ENCODE assay signal across 8 cellular contexts in the genomic region with DNA sequence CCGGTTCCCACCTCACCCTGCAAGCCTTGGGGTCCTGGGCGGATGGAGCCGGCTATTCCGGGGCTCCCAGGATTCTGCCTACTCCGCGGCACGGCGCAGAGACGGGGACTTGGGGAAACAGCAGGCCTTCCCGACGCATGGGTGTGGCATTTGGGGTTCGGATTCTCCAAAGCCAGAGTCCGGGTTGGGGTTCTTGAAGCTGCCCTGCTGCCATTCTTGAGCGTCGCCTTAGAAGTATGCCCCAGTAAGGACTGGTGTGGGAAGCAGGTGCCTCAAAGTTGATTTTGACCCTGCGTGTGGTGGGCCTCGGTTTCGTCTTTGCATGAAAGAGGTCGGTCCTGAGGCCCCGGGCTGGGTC. TPM values are rescaled to one million over a fixed set of nuclear protein-coding genes. Genes with fewer than 3 reads are reported as not detected.
DNase-seq lines count a peak whose midpoint lies in the region; ATAC-seq and TF ChIP-seq lines count a peak whose summit lies in the region.

No MANE protein-coding gene starts in this region.

- no peaks in the 10 kb centered on the region for H3K9me3 Mint-ChIP-seq in T-helper 2 cell treated with Interferon-gamma antibody and Interleukin-4, amounts not matched to agents 5 μg/mL and 100 μg/mL, for 36 hours
- no peaks in the 10 kb centered on the region for H3K9me3 Mint-ChIP-seq in activated naive CD4-positive, alpha-beta T cell treated with anti-CD3 and anti-CD28 coated beads, Interleukin-2, amount 50 U/mL, for 24 hours

- in situ Hi-C loops in G401 (cut with HindIII; ENCODE audit: low sequenced_read_pairs) = no loop called here

- H3K4me3 ChIP-seq in iPS-18a (ENCODE audit: low read length) = peak overlapping the region; percentile 82
- peak overlapping the region; percentile 84 to 92 (median 91) for H3K4me3 ChIP-seq in subcutaneous abdominal adipose tissue (ENCODE audit: low read depth in 1 of 5, low read length in 5 of 5)

- H3K4me3 Mint-ChIP-seq in T-helper 2 cell treated with Interferon-gamma antibody and Interleukin-4, amounts not matched to agents 5 μg/mL and 100 μg/mL, for 36 hours = peak overlapping the region; percentile 100
- peak overlapping the region; percentile 98 for H3K4me3 Mint-ChIP-seq in activated naive CD4-positive, alpha-beta T cell treated with anti-CD3 and anti-CD28 coated beads, Interleukin-2, amount 50 U/mL, for 24 hours

- H3K36me3 ChIP-seq in iPS-18a (ENCODE audit: control insufficient read depth, low read depth, low read length) (no peaks in the 10 kb centered on the region), subcutaneous abdominal adipose tissue (ENCODE audit: control insufficient read depth in 5 of 5, insufficient read depth in 5 of 5, low read length in 5 of 5) (peaks cover 0 to 17% (median 9%) of the 10 kb centered on the region in 5 donors)

- H3K27ac ChIP-seq in iPS-18a (ENCODE audit: low read length) (no peak overlapping the region), subcutaneous abdominal adipose tissue (ENCODE audit: low read depth, low read length) (peak overlapping the region; percentile 92)

- no peaks in the 10 kb centered on the region for H3K9me3 ChIP-seq in iPS-18a (ENCODE audit: control insufficient read depth, low read depth, low read length)
- H3K9me3 ChIP-seq in subcutaneous abdominal adipose tissue (ENCODE audit: control insufficient read depth in 5 of 5, low read length in 5 of 5) = no peaks in the 10 kb centered on the region

- peaks cover 10% of the 10 kb centered on the region for H3K36me3 Mint-ChIP-seq in T-helper 2 cell treated with Interferon-gamma antibody and Interleukin-4, amounts not matched to agents 5 μg/mL and 100 μg/mL, for 36 hours (ENCODE audit: low read depth)
- H3K36me3 Mint-ChIP-seq in activated naive CD4-positive, alpha-beta T cell treated with anti-CD3 and anti-CD28 coated beads, Interleukin-2, amount 50 U/mL, for 24 hours = no peaks in the 10 kb centered on the region

- no peak for ATAC-seq in omental fat pad (ENCODE audit: low FRiP score)

- peaks cover 27% of the 10 kb centered on the region for H3K4me1 Mint-ChIP-seq in T-helper 2 cell treated with Interferon-gamma antibody and Interleukin-4, amounts not matched to agents 5 μg/mL and 100 μg/mL, for 36 hours (ENCODE audit: low read depth)
- H3K4me1 Mint-ChIP-seq in activated naive CD4-positive, alpha-beta T cell treated with anti-CD3 and anti-CD28 coated beads, Interleukin-2, amount 50 U/mL, for 24 hours = peaks cover 31% of the 10 kb centered on the region

- no peak for DNase-seq in T-helper 2 cell treated with Interferon-gamma antibody and Interleukin-4, amounts not matched to agents 5 μg/mL and 100 μg/mL, for 36 hours (ENCODE audit: low spot score)
- no peak for DNase-seq in T-helper 2 cell
- DNase-seq in G401 (ENCODE audit: low spot score) = no peak
- DNase-seq in EL = no peak
- no peak for DNase-seq in omental fat pad (ENCODE audit: low spot score)

- H3K27me3 Mint-ChIP-seq in T-helper 2 cell treated with Interferon-gamma antibody and Interleukin-4, amounts not matched to agents 5 μg/mL and 100 μg/mL, for 36 hours (ENCODE audit: low read depth) = peaks cover 20% of the 10 kb centered on the region
- H3K27me3 Mint-ChIP-seq in activated naive CD4-positive, alpha-beta T cell treated with anti-CD3 and anti-CD28 coated beads, Interleukin-2, amount 50 U/mL, for 24 hours = no peaks in the 10 kb centered on the region

- H3K9ac ChIP-seq in iPS-18a (ENCODE audit: low read length) = peak overlapping the region; percentile 61
- peak overlapping the region; percentile 77 to 92 (median 89) for H3K9ac ChIP-seq in subcutaneous abdominal adipose tissue (ENCODE audit: low read length in 5 of 5)

- H3K4me1 ChIP-seq in iPS-18a (ENCODE audit: control insufficient read depth, low read depth, low read length) = peaks cover 4% of the 10 kb centered on the region
- peaks cover 12 to 56% (median 49%) of the 10 kb centered on the region in 5 donors for H3K4me1 ChIP-seq in subcutaneous abdominal adipose tissue (ENCODE audit: control insufficient read depth in 5 of 5, insufficient read depth in 5 of 5, low read length in 5 of 5)

- TF ChIP-seq CTCF in omental fat pad (IDR thresholded peaks at IDR 0.05) = no peak

- H3K27ac Mint-ChIP-seq in T-helper 2 cell treated with Interferon-gamma antibody and Interleukin-4, amounts not matched to agents 5 μg/mL and 100 μg/mL, for 36 hours = peak overlapping the region; percentile 98
- H3K27ac Mint-ChIP-seq in activated naive CD4-positive, alpha-beta T cell treated with anti-CD3 and anti-CD28 coated beads, Interleukin-2, amount 50 U/mL, for 24 hours = peak overlapping the region; percentile 93

- H3K27me3 ChIP-seq in iPS-18a (ENCODE audit: control insufficient read depth, insufficient read depth, low read length) = peaks cover 29% of the 10 kb centered on the region
- H3K27me3 ChIP-seq in subcutaneous abdominal adipose tissue (ENCODE audit: control insufficient read depth in 5 of 5, insufficient read depth in 4 of 5, low read length in 5 of 5) = no peaks in the 10 kb centered on the region

RNA-seq across cellular contexts. Expression of gene GUK1, which starts 0.6 kb away (rescaled TPM):
- 172 and 313 TPM in 2 replicates for total RNA-seq in G401 (2014; rRNA removed; shearing (Covaris generic))
- total RNA-seq in omental fat pad = 100 to 1,000 TPM; 285 to 404 (median 308) TPM

RNA-seq across cellular contexts. Expression of gene GJC2, which starts 9.0 kb away (rescaled TPM):
- 0.74 and 1.2 TPM in 2 replicates for total RNA-seq in G401 (2014; rRNA removed; shearing (Covaris generic))
- 1 to 10 TPM; 1.9 to 5.5 (median 2.9) TPM for total RNA-seq in omental fat pad

RNA-seq across cellular contexts. Expression of gene IBA57, which starts 24.9 kb away (rescaled TPM):
- total RNA-seq in G401 (2014; rRNA removed; shearing (Covaris generic)) = 9.7 and 19.0 TPM in 2 replicates
- total RNA-seq in omental fat pad = 1 to 10 TPM; 5.1 to 7.6 (median 6.5) TPM

RNA-seq across cellular contexts. Expression of gene MRPL55, which starts 31.6 kb away (rescaled TPM):
- 93.7 and 103 TPM in 2 replicates for total RNA-seq in G401 (2014; rRNA removed; shearing (Covaris generic))
- total RNA-seq in omental fat pad = 10 to 100 TPM; 47.1 to 95.5 (median 71.7) TPM

RNA-seq across cellular contexts. Expression of gene C1orf35, which starts 37.6 kb away (rescaled TPM):
- 29.7 and 36.9 TPM in 2 replicates for total RNA-seq in G401 (2014; rRNA removed; shearing (Covaris generic))
- 10 to 100 TPM in 2 of 4 donors, 1 to 10 TPM in 2; 5.1 to 17.2 (median 8.8) TPM for total RNA-seq in omental fat pad
